1 cellular context compared by ENCODE assay signal in the genomic region with DNA sequence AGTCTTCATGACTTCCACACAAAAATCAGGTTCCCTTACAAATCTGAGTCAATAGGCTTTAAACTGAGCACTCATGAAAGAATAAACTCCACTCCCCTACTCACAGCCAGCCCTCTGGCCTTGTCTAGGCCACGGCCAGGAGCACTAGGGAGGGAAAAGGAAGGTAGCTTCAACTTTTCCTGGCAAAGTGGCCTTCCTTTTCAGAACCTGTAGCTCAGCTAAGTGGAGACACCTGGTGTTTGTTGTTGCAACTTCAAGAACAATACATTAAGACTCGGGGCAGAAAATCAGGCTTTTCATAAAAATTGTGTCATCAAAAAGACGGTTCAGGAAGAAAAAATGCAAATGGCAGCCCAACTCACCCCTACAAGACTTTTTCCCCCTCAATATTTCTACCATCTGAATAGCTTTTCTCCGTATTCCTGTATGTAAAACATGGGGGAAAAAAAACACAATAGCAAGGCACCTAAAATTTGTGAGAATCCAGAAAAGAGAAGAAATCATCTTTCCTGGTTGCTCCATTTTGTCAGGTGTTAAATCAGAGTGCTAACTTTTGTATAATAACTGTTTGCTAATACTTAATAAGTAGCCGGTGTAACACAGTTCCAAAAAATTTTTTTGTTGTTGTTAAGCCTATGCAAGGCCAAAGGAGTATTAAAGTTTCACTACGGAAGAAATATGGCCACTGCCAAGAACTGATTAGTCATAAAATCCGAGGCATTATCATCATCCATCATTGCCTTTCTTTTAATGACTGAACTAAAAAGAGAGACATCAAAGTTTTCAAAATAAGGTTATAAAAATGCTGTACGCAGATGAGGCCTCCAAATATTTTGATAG.
TF ChIP-seq lines count a peak whose summit lies in the region.

No MANE protein-coding gene starts in this region.

TF ChIP-seq in HEK293, 187 proteins besides CTCF, POLR2A, EP300 and RAD21 (continued from another document and continues in another):
- TF ChIP-seq, protein P1, sequence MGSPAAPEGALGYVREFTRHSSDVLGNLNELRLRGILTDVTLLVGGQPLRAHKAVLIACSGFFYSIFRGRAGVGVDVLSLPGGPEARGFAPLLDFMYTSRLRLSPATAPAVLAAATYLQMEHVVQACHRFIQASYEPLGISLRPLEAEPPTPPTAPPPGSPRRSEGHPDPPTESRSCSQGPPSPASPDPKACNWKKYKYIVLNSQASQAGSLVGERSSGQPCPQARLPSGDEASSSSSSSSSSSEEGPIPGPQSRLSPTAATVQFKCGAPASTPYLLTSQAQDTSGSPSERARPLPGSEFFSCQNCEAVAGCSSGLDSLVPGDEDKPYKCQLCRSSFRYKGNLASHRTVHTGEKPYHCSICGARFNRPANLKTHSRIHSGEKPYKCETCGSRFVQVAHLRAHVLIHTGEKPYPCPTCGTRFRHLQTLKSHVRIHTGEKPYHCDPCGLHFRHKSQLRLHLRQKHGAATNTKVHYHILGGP (tag by site-specific recombination; IDR thresholded peaks at IDR 0.05): no peak
- TF ChIP-seq, protein P2, sequence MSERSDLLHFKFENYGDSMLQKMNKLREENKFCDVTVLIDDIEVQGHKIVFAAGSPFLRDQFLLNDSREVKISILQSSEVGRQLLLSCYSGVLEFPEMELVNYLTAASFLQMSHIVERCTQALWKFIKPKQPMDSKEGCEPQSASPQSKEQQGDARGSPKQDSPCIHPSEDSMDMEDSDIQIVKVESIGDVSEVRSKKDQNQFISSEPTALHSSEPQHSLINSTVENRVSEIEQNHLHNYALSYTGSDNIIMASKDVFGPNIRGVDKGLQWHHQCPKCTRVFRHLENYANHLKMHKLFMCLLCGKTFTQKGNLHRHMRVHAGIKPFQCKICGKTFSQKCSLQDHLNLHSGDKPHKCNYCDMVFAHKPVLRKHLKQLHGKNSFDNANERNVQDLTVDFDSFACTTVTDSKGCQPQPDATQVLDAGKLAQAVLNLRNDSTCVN (tag by site-specific recombination; optimal IDR thresholded peaks at IDR 0.05): no peak
- TF ChIP-seq OSR2 (tag by site-specific recombination; IDR thresholded peaks at IDR 0.05) (0 out of 2 replicates have a peak, but pooled peaks have one; percentile 11), ZNF292 (tag by site-specific recombination; IDR thresholded peaks at IDR 0.05; ENCODE audit: borderline replicate concordance, low read depth) (no peak), ZNF561 (tag by site-specific recombination; IDR thresholded peaks at IDR 0.05; ENCODE audit: borderline replicate concordance) (no peak), ZNF132 (tag by site-specific recombination; IDR thresholded peaks at IDR 0.05; ENCODE audit: borderline replicate concordance) (no peak), ZNF157 (tag by site-specific recombination; IDR thresholded peaks at IDR 0.05) (no peak), ZNF596 (tag by site-specific recombination; IDR thresholded peaks at IDR 0.05) (0 out of 2 replicates have a peak, but pooled peaks have one; percentile 33), SCRT1 (tag by site-specific recombination; IDR thresholded peaks at IDR 0.05; ENCODE audit: borderline replicate concordance) (peak; percentile 59; the same call in 1 of the 2 replicates), ZNF366 (tag by site-specific recombination; conservative IDR thresholded peaks at IDR 0.05) (peak; percentile 55; the same call in 1 of the 2 replicates), ZNF404 (tag by site-specific recombination; IDR thresholded peaks at IDR 0.05) (no peak), GFI1B (tag by site-specific recombination; IDR thresholded peaks at IDR 0.05) (peak; percentile 44; the same call in 1 of the 2 replicates), ZSCAN30 (tag by site-specific recombination; IDR thresholded peaks at IDR 0.05) (0 out of 2 replicates have a peak, but pooled peaks have one; percentile 29), ZNF626 (tag by site-specific recombination; IDR thresholded peaks at IDR 0.05) (0 out of 2 replicates have a peak, but pooled peaks have one; percentile 8), ZNF121 (tag by site-specific recombination; IDR thresholded peaks at IDR 0.05) (no peak), ZNF670 (tag by site-specific recombination; IDR thresholded peaks at IDR 0.05; ENCODE audit: low read depth) (no peak), KLF10 (tag by site-specific recombination; IDR thresholded peaks at IDR 0.05) (peak; percentile 37; the same call in 1 of the 2 replicates), ZNF48 (tag by site-specific recombination; IDR thresholded peaks at IDR 0.05) (no peak), GLIS2 (tag by site-specific recombination; IDR thresholded peaks at IDR 0.05) (no peak), SCRT2 (tag by site-specific recombination; IDR thresholded peaks at IDR 0.05) (peak; percentile 82), ZNF776 (tag by site-specific recombination; IDR thresholded peaks at IDR 0.05; ENCODE audit: borderline replicate concordance) (no peak), IKZF3 (tag by site-specific recombination; IDR thresholded peaks at IDR 0.05) (no peak; the same call in 1 of the 2 replicates), ZNF610 (tag by site-specific recombination; IDR thresholded peaks at IDR 0.05; ENCODE audit: borderline replicate concordance) (no peak), ZNF510 (tag by site-specific recombination; IDR thresholded peaks at IDR 0.05; ENCODE audit: insufficient replicate concordance) (no peak), ZSCAN16 (tag by site-specific recombination; IDR thresholded peaks at IDR 0.05) (no peak), BCL11A (tag by site-specific recombination; IDR thresholded peaks at IDR 0.05; ENCODE audit: low read depth) (no peak)
- TF ChIP-seq, protein P3, sequence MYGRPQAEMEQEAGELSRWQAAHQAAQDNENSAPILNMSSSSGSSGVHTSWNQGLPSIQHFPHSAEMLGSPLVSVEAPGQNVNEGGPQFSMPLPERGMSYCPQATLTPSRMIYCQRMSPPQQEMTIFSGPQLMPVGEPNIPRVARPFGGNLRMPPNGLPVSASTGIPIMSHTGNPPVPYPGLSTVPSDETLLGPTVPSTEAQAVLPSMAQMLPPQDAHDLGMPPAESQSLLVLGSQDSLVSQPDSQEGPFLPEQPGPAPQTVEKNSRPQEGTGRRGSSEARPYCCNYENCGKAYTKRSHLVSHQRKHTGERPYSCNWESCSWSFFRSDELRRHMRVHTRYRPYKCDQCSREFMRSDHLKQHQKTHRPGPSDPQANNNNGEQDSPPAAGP (tag by site-specific recombination; IDR thresholded peaks at IDR 0.05): no peak
- TF ChIP-seq, protein P4, sequence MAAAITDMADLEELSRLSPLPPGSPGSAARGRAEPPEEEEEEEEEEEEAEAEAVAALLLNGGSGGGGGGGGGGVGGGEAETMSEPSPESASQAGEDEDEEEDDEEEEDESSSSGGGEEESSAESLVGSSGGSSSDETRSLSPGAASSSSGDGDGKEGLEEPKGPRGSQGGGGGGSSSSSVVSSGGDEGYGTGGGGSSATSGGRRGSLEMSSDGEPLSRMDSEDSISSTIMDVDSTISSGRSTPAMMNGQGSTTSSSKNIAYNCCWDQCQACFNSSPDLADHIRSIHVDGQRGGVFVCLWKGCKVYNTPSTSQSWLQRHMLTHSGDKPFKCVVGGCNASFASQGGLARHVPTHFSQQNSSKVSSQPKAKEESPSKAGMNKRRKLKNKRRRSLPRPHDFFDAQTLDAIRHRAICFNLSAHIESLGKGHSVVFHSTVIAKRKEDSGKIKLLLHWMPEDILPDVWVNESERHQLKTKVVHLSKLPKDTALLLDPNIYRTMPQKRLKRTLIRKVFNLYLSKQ (tag by site-specific recombination; IDR thresholded peaks at IDR 0.05; ENCODE audit: borderline replicate concordance): no peak
- TF ChIP-seq, protein P5, sequence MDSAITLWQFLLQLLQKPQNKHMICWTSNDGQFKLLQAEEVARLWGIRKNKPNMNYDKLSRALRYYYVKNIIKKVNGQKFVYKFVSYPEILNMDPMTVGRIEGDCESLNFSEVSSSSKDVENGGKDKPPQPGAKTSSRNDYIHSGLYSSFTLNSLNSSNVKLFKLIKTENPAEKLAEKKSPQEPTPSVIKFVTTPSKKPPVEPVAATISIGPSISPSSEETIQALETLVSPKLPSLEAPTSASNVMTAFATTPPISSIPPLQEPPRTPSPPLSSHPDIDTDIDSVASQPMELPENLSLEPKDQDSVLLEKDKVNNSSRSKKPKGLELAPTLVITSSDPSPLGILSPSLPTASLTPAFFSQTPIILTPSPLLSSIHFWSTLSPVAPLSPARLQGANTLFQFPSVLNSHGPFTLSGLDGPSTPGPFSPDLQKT (IDR thresholded peaks at IDR 0.05; ENCODE audit: borderline replicate concordance, low read depth, low read length): no peak
- TF ChIP-seq, protein P6, sequence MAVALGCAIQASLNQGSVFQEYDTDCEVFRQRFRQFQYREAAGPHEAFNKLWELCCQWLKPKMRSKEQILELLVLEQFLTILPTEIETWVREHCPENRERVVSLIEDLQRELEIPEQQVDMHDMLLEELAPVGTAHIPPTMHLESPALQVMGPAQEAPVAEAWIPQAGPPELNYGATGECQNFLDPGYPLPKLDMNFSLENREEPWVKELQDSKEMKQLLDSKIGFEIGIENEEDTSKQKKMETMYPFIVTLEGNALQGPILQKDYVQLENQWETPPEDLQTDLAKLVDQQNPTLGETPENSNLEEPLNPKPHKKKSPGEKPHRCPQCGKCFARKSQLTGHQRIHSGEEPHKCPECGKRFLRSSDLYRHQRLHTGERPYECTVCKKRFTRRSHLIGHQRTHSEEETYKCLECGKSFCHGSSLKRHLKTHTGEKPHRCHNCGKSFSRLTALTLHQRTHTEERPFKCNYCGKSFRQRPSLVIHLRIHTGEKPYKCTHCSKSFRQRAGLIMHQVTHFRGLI (tag by site-specific recombination; IDR thresholded peaks at IDR 0.05): no peak
- TF ChIP-seq, protein P7, sequence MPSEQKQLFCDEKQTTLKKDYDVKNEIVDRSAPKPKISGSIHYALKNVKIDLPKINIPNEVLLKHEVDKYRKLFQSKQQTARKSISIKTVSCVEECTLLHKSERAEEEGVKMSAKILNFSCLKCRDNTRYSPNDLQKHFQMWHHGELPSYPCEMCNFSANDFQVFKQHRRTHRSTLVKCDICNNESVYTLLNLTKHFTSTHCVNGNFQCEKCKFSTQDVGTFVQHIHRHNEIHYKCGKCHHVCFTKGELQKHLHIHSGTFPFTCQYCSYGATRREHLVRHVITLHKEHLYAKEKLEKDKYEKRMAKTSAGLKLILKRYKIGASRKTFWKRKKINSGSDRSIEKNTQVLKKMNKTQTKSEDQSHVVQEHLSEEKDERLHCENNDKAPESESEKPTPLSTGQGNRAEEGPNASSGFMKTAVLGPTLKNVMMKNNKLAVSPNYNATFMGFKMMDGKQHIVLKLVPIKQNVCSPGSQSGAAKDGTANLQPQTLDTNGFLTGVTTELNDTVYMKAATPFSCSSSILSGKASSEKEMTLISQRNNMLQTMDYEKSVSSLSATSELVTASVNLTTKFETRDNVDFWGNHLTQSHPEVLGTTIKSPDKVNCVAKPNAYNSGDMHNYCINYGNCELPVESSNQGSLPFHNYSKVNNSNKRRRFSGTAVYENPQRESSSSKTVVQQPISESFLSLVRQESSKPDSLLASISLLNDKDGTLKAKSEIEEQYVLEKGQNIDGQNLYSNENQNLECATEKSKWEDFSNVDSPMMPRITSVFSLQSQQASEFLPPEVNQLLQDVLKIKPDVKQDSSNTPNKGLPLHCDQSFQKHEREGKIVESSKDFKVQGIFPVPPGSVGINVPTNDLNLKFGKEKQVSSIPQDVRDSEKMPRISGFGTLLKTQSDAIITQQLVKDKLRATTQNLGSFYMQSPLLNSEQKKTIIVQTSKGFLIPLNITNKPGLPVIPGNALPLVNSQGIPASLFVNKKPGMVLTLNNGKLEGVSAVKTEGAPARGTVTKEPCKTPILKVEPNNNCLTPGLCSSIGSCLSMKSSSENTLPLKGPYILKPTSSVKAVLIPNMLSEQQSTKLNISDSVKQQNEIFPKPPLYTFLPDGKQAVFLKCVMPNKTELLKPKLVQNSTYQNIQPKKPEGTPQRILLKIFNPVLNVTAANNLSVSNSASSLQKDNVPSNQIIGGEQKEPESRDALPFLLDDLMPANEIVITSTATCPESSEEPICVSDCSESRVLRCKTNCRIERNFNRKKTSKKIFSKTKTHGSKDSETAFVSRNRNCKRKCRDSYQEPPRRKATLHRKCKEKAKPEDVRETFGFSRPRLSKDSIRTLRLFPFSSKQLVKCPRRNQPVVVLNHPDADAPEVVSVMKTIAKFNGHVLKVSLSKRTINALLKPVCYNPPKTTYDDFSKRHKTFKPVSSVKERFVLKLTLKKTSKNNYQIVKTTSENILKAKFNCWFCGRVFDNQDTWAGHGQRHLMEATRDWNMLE (tag by site-specific recombination; conservative IDR thresholded peaks at IDR 0.05; ENCODE audit: low read depth): 0 out of 2 replicates have a peak, but pooled peaks have one; percentile 7
- TF ChIP-seq, protein P8, sequence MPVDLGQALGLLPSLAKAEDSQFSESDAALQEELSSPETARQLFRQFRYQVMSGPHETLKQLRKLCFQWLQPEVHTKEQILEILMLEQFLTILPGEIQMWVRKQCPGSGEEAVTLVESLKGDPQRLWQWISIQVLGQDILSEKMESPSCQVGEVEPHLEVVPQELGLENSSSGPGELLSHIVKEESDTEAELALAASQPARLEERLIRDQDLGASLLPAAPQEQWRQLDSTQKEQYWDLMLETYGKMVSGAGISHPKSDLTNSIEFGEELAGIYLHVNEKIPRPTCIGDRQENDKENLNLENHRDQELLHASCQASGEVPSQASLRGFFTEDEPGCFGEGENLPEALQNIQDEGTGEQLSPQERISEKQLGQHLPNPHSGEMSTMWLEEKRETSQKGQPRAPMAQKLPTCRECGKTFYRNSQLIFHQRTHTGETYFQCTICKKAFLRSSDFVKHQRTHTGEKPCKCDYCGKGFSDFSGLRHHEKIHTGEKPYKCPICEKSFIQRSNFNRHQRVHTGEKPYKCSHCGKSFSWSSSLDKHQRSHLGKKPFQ (tag by site-specific recombination; IDR thresholded peaks at IDR 0.05): no peak
- TF ChIP-seq, protein P9, sequence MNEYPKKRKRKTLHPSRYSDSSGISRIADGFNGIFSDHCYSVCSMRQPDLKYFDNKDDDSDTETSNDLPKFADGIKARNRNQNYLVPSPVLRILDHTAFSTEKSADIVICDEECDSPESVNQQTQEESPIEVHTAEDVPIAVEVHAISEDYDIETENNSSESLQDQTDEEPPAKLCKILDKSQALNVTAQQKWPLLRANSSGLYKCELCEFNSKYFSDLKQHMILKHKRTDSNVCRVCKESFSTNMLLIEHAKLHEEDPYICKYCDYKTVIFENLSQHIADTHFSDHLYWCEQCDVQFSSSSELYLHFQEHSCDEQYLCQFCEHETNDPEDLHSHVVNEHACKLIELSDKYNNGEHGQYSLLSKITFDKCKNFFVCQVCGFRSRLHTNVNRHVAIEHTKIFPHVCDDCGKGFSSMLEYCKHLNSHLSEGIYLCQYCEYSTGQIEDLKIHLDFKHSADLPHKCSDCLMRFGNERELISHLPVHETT (tag by site-specific recombination; IDR thresholded peaks at IDR 0.05): 0 out of 2 replicates have a peak, but pooled peaks have one; percentile 58
- TF ChIP-seq, protein P10, sequence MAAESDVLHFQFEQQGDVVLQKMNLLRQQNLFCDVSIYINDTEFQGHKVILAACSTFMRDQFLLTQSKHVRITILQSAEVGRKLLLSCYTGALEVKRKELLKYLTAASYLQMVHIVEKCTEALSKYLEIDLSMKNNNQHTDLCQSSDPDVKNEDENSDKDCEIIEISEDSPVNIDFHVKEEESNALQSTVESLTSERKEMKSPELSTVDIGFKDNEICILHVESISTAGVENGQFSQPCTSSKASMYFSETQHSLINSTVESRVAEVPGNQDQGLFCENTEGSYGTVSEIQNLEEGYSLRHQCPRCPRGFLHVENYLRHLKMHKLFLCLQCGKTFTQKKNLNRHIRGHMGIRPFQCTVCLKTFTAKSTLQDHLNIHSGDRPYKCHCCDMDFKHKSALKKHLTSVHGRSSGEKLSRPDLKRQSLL (tag by site-specific recombination; IDR thresholded peaks at IDR 0.05): no peak
